17 cellular contexts compared by ENCODE assay signal in the genomic region with DNA sequence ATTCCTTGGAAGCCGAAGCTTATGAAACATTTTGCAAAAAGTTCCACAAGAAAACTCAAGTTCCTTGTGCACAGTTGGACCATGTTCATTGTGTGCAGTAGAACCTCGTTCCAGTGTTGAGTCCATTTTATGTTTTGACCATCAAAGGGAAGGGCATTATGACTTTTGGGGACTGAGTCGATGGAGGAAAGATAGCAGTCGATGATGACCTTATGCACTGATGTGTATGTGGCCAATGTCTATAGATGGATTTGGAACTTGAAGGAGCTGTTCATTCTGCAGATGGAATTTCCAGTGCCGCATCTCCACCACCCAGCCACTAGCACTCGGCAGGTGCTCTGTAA.
A peak's percentile ranks its signal among the peaks of the same experiment; 100 is the strongest.
DNase-seq lines count a peak whose midpoint lies in the region; ATAC-seq and TF ChIP-seq lines count a peak whose summit lies in the region.
"Had no signal": no experiment of that assay in that cellular context is flagged by ENCODE, and none has a peak within 500 bp of the region (broad histone marks: within the 10 kb centered on the region; RNA-seq: fewer than 3 reads in every experiment).

No MANE protein-coding gene starts in this region.

- no peaks in the 10 kb centered on the region for H3K9me3 ChIP-seq in BLaER1 treated with 17β-estradiol and CSF1 and Interleukin-3, amounts not matched to agents 10 nM and 100 nM (replicated peaks in 1 of 11)
- no peaks in the 10 kb centered on the region for H3K9me3 ChIP-seq in CD8-positive, alpha-beta T cell (ENCODE audit: low read length)
- H3K9me3 ChIP-seq: SJCRH30 had no signal

- H3K4me1 Mint-ChIP-seq in CD8-positive, alpha-beta T cell (ENCODE audit: low read depth) = peaks cover 87% of the 10 kb centered on the region
- peaks cover 89 to 94% (median 93%) of the 10 kb centered on the region in 3 donors for H3K4me1 Mint-ChIP-seq in T-cell
- H3K4me1 Mint-ChIP-seq in natural killer cell treated with Interleukin-12 subunit alpha and Interleukin-12 subunit beta and Interleukin-15 and Interleukin-18, amount 100 ng/mL, for 72 hours (ENCODE audit: low read depth in 2 of 2) = peaks cover 69% of the 10 kb centered on the region in 2 donors
- H3K4me1 Mint-ChIP-seq in activated CD4-positive, alpha-beta memory T cell treated with anti-CD3 and anti-CD28 coated beads, Interleukin-2, amount 10 ng/mL, durations not matched to agents 7 days and 5 days = peaks cover 59% of the 10 kb centered on the region

- H3K4me2 ChIP-seq in BLaER1 treated with 17β-estradiol and CSF1 and Interleukin-3, amounts not matched to agents 10 nM and 100 nM = peak overlapping the region; percentile 59 to 95 (median 84)

- no peaks in the 10 kb centered on the region for H3K27me3 ChIP-seq in BLaER1 treated with 17β-estradiol and CSF1 and Interleukin-3, amounts not matched to agents 10 nM and 100 nM
- no peaks in the 10 kb centered on the region for H3K27me3 ChIP-seq in CD8-positive, alpha-beta T cell (ENCODE audit: insufficient read depth, low read length)
- H3K27me3 ChIP-seq: SJCRH30 had no signal

- no peaks in the 10 kb centered on the region for H3K36me3 ChIP-seq in BLaER1 treated with 17β-estradiol and CSF1 and Interleukin-3, amounts not matched to agents 10 nM and 100 nM
- H3K36me3 ChIP-seq in CD8-positive, alpha-beta T cell (ENCODE audit: insufficient read depth, low read length) = no peaks in the 10 kb centered on the region
- H3K36me3 ChIP-seq: SJCRH30 had no signal

- no peaks in the 10 kb centered on the region for H3K36me3 Mint-ChIP-seq in CD8-positive, alpha-beta T cell
- no peaks in the 10 kb centered on the region for H3K36me3 Mint-ChIP-seq in T-cell
- H3K36me3 Mint-ChIP-seq in natural killer cell treated with Interleukin-12 subunit alpha and Interleukin-12 subunit beta and Interleukin-15 and Interleukin-18, amount 100 ng/mL, for 72 hours = no peaks in the 10 kb centered on the region
- H3K36me3 Mint-ChIP-seq in activated CD4-positive, alpha-beta memory T cell treated with anti-CD3 and anti-CD28 coated beads, Interleukin-2, amount 10 ng/mL, durations not matched to agents 7 days and 5 days (ENCODE audit: low read depth) = peaks cover 3% of the 10 kb centered on the region

- H3K27ac Mint-ChIP-seq in CD8-positive, alpha-beta T cell = peak overlapping the region; percentile 93
- H3K27ac Mint-ChIP-seq in T-cell = peak overlapping the region; percentile 99
- H3K27ac Mint-ChIP-seq in natural killer cell treated with Interleukin-12 subunit alpha and Interleukin-12 subunit beta and Interleukin-15 and Interleukin-18, amount 100 ng/mL, for 72 hours = peak overlapping the region; percentile 38 to 79
- no peak overlapping the region for H3K27ac Mint-ChIP-seq in activated CD4-positive, alpha-beta memory T cell treated with anti-CD3 and anti-CD28 coated beads, Interleukin-2, amount 10 ng/mL, durations not matched to agents 7 days and 5 days
- H3K27ac Mint-ChIP-seq: B cell had no signal

- no peak for ATAC-seq in CD8-positive, alpha-beta T cell
- ATAC-seq in T-cell (replicated peaks in 1 of 4) (no peak), HG02870 (IDR thresholded peaks at IDR 0.05; ENCODE audit: unreplicated experiment) (no peak), GM21381 (IDR thresholded peaks at IDR 0.05; ENCODE audit: unreplicated experiment) (no peak)
- ATAC-seq in natural killer cell treated with Interleukin-12 subunit alpha and Interleukin-12 subunit beta and Interleukin-15 and Interleukin-18, amount 100 ng/mL, for 72 hours = no peak
- ATAC-seq: HCT116 had no signal

- peak overlapping the region in 9 of 11 experiments; percentile 53 to 89 (median 83); a peak in 17 of 22 replicates for H3K27ac ChIP-seq in BLaER1 treated with 17β-estradiol and CSF1 and Interleukin-3, amounts not matched to agents 10 nM and 100 nM
- H3K27ac ChIP-seq in CD8-positive, alpha-beta T cell (ENCODE audit: low read depth, low read length) = no peak overlapping the region
- H3K27ac ChIP-seq: GM23248, RWPE1, SJCRH30 had no signal

- intact Hi-C loops in CD8-positive, alpha-beta T cell (cut with DNase I, micrococcal nuclease) = no loop called here

- DNase-seq in CD8-positive, alpha-beta T cell = no peak
- DNase-seq in T-cell = no peak
- DNase-seq in natural killer cell treated with Interleukin-12 subunit alpha and Interleukin-12 subunit beta and Interleukin-15 and Interleukin-18, amount 100 ng/mL, for 72 hours (ENCODE audit: low spot score) = no peak
- no peak for DNase-seq in activated CD4-positive, alpha-beta memory T cell treated with anti-CD3 and anti-CD28 coated beads, Interleukin-2, amount 10 ng/mL, durations not matched to agents 7 days and 5 days
- DNase-seq: COR-L47, DMS153, GM23248, NCI-H1092 treated with DMSO at 0.1 percent for 48 hours, NCI-H1694 treated with DMSO at 0.1 percent for 48 hours, NCI-H446 treated with DMSO at 0.1 percent for 48 hours, SJCRH30 had no signal

- H3K9me3 Mint-ChIP-seq in CD8-positive, alpha-beta T cell = no peaks in the 10 kb centered on the region
- no peaks in the 10 kb centered on the region for H3K9me3 Mint-ChIP-seq in T-cell
- no peaks in the 10 kb centered on the region for H3K9me3 Mint-ChIP-seq in natural killer cell treated with Interleukin-12 subunit alpha and Interleukin-12 subunit beta and Interleukin-15 and Interleukin-18, amount 100 ng/mL, for 72 hours
- H3K9me3 Mint-ChIP-seq in activated CD4-positive, alpha-beta memory T cell treated with anti-CD3 and anti-CD28 coated beads, Interleukin-2, amount 10 ng/mL, durations not matched to agents 7 days and 5 days = no peaks in the 10 kb centered on the region

- CTCF ChIA-PET in CD8-positive, alpha-beta T cell (lab: Charles Lee) = interaction anchor here (0.9 to 20.8 kb wide), 8 partner anchors 14 to 66 kb away, joined by 4 to 281 read pairs (median 17); no protein-coding TSS in a partner anchor
- CTCF ChIA-PET in T-cell (lab: Charles Lee) = no interaction called here
- CTCF ChIA-PET in activated CD4-positive, alpha-beta memory T cell treated with anti-CD3 and anti-CD28 coated beads, Interleukin-2, amount 10 ng/mL, durations not matched to agents 7 days and 5 days (lab: Charles Lee) = interaction anchor here (1.1 to 4.4 kb wide), 6 partner anchors 11 to 68 kb away, joined by 3 to 14 read pairs (median 5); no protein-coding TSS in a partner anchor

- H3K9ac ChIP-seq in BLaER1 treated with 17β-estradiol and CSF1 and Interleukin-3, amounts not matched to agents 10 nM and 100 nM = peak overlapping the region in 3 of 11 experiments; percentile 19 to 63 (median 19); a peak in 8 of 22 replicates
- H3K9ac ChIP-seq: GM23248 had no signal

- TF ChIP-seq CTCF in CD8-positive, alpha-beta T cell (IDR thresholded peaks at IDR 0.05) = no peak

- H3K27me3 Mint-ChIP-seq in CD8-positive, alpha-beta T cell (ENCODE audit: low read depth) = no peaks in the 10 kb centered on the region
- no peaks in the 10 kb centered on the region for H3K27me3 Mint-ChIP-seq in T-cell
- no peaks in the 10 kb centered on the region for H3K27me3 Mint-ChIP-seq in natural killer cell treated with Interleukin-12 subunit alpha and Interleukin-12 subunit beta and Interleukin-15 and Interleukin-18, amount 100 ng/mL, for 72 hours
- H3K27me3 Mint-ChIP-seq in activated CD4-positive, alpha-beta memory T cell treated with anti-CD3 and anti-CD28 coated beads, Interleukin-2, amount 10 ng/mL, durations not matched to agents 7 days and 5 days = no peaks in the 10 kb centered on the region
- H3K27me3 Mint-ChIP-seq: B cell had no signal

- POLR2A ChIA-PET in CD8-positive, alpha-beta T cell (lab: Charles Lee) = interaction anchor here (0.6 to 2.1 kb wide), 4 partner anchors 23 to 63 kb away, joined by 3 to 8 read pairs (median 3); no protein-coding TSS in a partner anchor
- POLR2A ChIA-PET in T-cell (lab: Charles Lee) = no interaction called here
- POLR2A ChIA-PET in activated CD4-positive, alpha-beta memory T cell treated with anti-CD3 and anti-CD28 coated beads, Interleukin-2, amount 10 ng/mL, durations not matched to agents 7 days and 5 days (lab: Charles Lee) = no interaction called here

- H4K20me1 ChIP-seq in BLaER1 treated with 17β-estradiol and CSF1 and Interleukin-3, amounts not matched to agents 10 nM and 100 nM = no peaks in the 10 kb centered on the region

- peaks cover 57 to 100% (median 93%) of the 10 kb centered on the region in 10 experiments for H3K4me1 ChIP-seq in BLaER1 treated with 17β-estradiol and CSF1 and Interleukin-3, amounts not matched to agents 10 nM and 100 nM
- peaks cover 70% of the 10 kb centered on the region for H3K4me1 ChIP-seq in CD8-positive, alpha-beta T cell (ENCODE audit: insufficient read depth, low read length)

- no peak overlapping the region for H3K4me3 ChIP-seq in BLaER1 treated with 17β-estradiol and CSF1 and Interleukin-3, amounts not matched to agents 10 nM and 100 nM
- H3K4me3 ChIP-seq in CD8-positive, alpha-beta T cell (ENCODE audit: low read depth, low read length) = no peak overlapping the region
- H3K4me3 ChIP-seq: GM23248, SJCRH30 had no signal

- peak overlapping the region; percentile 40 for H3K4me3 Mint-ChIP-seq in CD8-positive, alpha-beta T cell
- peak overlapping the region in 1 of 3 donors; percentile 83 for H3K4me3 Mint-ChIP-seq in T-cell
- H3K4me3 Mint-ChIP-seq in natural killer cell treated with Interleukin-12 subunit alpha and Interleukin-12 subunit beta and Interleukin-15 and Interleukin-18, amount 100 ng/mL, for 72 hours = peak overlapping the region; percentile 36
- H3K4me3 Mint-ChIP-seq in activated CD4-positive, alpha-beta memory T cell treated with anti-CD3 and anti-CD28 coated beads, Interleukin-2, amount 10 ng/mL, durations not matched to agents 7 days and 5 days = no peak overlapping the region
- H3K4me3 Mint-ChIP-seq: B cell had no signal

Comparison
In these comparisons a context has a peak if more than half of its experiments do, and no peak if none do; other contexts are left out.
1. CTCF ChIA-PET loops: an anchor here in CD8-positive, alpha-beta T cell (0.9 to 20.8 kb wide) and activated CD4-positive, alpha-beta memory T cell treated with anti-CD3 and anti-CD28 coated beads, Interleukin-2, amount 10 ng/mL, durations not matched to agents 7 days and 5 days (1.1 to 4.4 kb wide); none called in T-cell.